ENCODE assay signal across 1 cellular context in the genomic region with DNA sequence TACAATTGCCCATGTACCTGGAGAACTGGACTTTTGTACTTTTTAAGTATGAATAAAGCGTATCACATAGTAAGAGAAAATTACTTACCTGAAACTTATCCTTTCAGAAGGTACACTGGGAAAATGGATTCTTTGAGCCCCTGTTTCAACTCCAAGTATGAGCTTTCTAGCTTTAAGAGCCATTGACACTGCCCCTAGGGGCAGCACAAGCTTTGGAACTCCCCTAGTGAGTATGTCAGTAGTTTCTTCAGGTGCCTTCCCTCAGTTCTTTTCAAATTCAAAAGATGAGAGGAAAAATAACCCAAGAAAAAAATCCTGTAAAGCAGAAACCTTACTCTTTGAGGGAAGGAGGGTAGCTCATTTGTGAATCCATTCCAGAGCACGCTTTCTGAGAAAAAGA.
TF ChIP-seq lines count a peak whose summit lies in the region.

No MANE protein-coding gene starts in this region.

TF ChIP-seq in K562, 482 proteins besides CTCF, POLR2A, EP300 and RAD21 (continued from another document):
- TF ChIP-seq, protein P1, sequence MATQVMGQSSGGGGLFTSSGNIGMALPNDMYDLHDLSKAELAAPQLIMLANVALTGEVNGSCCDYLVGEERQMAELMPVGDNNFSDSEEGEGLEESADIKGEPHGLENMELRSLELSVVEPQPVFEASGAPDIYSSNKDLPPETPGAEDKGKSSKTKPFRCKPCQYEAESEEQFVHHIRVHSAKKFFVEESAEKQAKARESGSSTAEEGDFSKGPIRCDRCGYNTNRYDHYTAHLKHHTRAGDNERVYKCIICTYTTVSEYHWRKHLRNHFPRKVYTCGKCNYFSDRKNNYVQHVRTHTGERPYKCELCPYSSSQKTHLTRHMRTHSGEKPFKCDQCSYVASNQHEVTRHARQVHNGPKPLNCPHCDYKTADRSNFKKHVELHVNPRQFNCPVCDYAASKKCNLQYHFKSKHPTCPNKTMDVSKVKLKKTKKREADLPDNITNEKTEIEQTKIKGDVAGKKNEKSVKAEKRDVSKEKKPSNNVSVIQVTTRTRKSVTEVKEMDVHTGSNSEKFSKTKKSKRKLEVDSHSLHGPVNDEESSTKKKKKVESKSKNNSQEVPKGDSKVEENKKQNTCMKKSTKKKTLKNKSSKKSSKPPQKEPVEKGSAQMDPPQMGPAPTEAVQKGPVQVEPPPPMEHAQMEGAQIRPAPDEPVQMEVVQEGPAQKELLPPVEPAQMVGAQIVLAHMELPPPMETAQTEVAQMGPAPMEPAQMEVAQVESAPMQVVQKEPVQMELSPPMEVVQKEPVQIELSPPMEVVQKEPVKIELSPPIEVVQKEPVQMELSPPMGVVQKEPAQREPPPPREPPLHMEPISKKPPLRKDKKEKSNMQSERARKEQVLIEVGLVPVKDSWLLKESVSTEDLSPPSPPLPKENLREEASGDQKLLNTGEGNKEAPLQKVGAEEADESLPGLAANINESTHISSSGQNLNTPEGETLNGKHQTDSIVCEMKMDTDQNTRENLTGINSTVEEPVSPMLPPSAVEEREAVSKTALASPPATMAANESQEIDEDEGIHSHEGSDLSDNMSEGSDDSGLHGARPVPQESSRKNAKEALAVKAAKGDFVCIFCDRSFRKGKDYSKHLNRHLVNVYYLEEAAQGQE (CRISPR knock-in tag; IDR thresholded peaks at IDR 0.05; ENCODE audit: low read depth): no peak
- TF ChIP-seq NONO (IDR thresholded peaks at IDR 0.05; ENCODE audit: low read depth in 2 of 2, low read length in 1 of 2) (no peak), POLR2AphosphoS2 (IDR thresholded peaks at IDR 0.05; ENCODE audit: low read length) (no peak), TCFL5 (CRISPR knock-in tag; conservative IDR thresholded peaks at IDR 0.05) (no peak), RFX1 (IDR thresholded peaks at IDR 0.05) (no peak), ZKSCAN3 (CRISPR knock-in tag; IDR thresholded peaks at IDR 0.05) (no peak), HNRNPK (IDR thresholded peaks at IDR 0.05; ENCODE audit: low read depth, low read length, poor library complexity, severe bottlenecking) (no peak), CBX5 (IDR thresholded peaks at IDR 0.05; ENCODE audit: borderline replicate concordance, low read depth) (no peak), RCOR1 (IDR thresholded peaks at IDR 0.05; ENCODE audit: borderline replicate concordance in 1 of 2, low read depth in 2 of 2, low read length in 2 of 2) (no peak), ZNF717 (CRISPR knock-in tag; IDR thresholded peaks at IDR 0.05) (no peak), RFX7 (CRISPR knock-in tag; IDR thresholded peaks at IDR 0.05) (no peak), ZNF280B (CRISPR knock-in tag; IDR thresholded peaks at IDR 0.05) (no peak), FOXP4 (CRISPR knock-in tag; IDR thresholded peaks at IDR 0.05; ENCODE audit: borderline replicate concordance) (no peak), POLR2G (IDR thresholded peaks at IDR 0.05; ENCODE audit: low read depth, low read length) (no peak)
